ENCODE assay signal across 25 cellular contexts in genomic region chr6:46583711-46584110, GRCh38.
DNase-seq lines count a peak whose midpoint lies in the region; ATAC-seq and TF ChIP-seq lines count a peak whose summit lies in the region.
"Had no signal": no experiment of that assay in that cellular context is flagged by ENCODE, and none has a peak within 500 bp of the region (broad histone marks: within the 10 kb centered on the region; RNA-seq: fewer than 3 reads in every experiment).

No MANE protein-coding gene starts in this region.

- H3K4me1 Mint-ChIP-seq in activated T-helper 1 cell treated with anti-CD3 and anti-CD28 coated beads, Interleukin-12 subunit alpha, Interleukin-12 subunit beta, Interleukin-2, Interleukin-4 antibody, amounts not matched to agents 30 ng/mL and 10 ng/mL and 1 ng/mL, durations not matched to agents 14 hours and 24 hours and 36 hours (ENCODE audit: low read depth) = no peaks in the 10 kb centered on the region
- H3K4me1 Mint-ChIP-seq in activated CD4-positive, alpha-beta T cell treated with anti-CD3 and anti-CD28 coated beads for 36 hours = no peaks in the 10 kb centered on the region
- H3K4me1 Mint-ChIP-seq: activated T-helper 17 cell treated with anti-CD3 and anti-CD28 coated beads, Interleukin-2, amount 50 U/mL, for 72 hours; naive thymus-derived CD8-positive, alpha-beta T cell; stimulated activated naive B cell treated with anti-CD40 and anti-IgM and Interleukin-4, amounts not matched to agents 10 μg/mL and 1 μg/mL and 100 μg/mL, for 72 hours; T-helper 17 cell had no signal

- H3K4me3 ChIP-seq in MG63 (no peak overlapping the region), esophagus squamous epithelium (no peak overlapping the region), osteoblast (ENCODE audit: insufficient read depth, low read length) (no peak overlapping the region), thoracic aorta (no peak overlapping the region)

- peaks cover 2% of the 10 kb centered on the region for H3K27me3 Mint-ChIP-seq in activated T-helper 1 cell treated with anti-CD3 and anti-CD28 coated beads, Interleukin-12 subunit alpha, Interleukin-12 subunit beta, Interleukin-2, Interleukin-4 antibody, amounts not matched to agents 30 ng/mL and 10 ng/mL and 1 ng/mL, durations not matched to agents 14 hours and 24 hours and 36 hours (ENCODE audit: insufficient read depth)
- peaks cover 8% of the 10 kb centered on the region for H3K27me3 Mint-ChIP-seq in activated CD4-positive, alpha-beta T cell treated with anti-CD3 and anti-CD28 coated beads for 36 hours

- H3K9me3 Mint-ChIP-seq in activated T-helper 1 cell treated with anti-CD3 and anti-CD28 coated beads, Interleukin-12 subunit alpha, Interleukin-12 subunit beta, Interleukin-2, Interleukin-4 antibody, amounts not matched to agents 30 ng/mL and 10 ng/mL and 1 ng/mL, durations not matched to agents 14 hours and 24 hours and 36 hours = no peaks in the 10 kb centered on the region
- H3K9me3 Mint-ChIP-seq in activated CD4-positive, alpha-beta T cell treated with anti-CD3 and anti-CD28 coated beads for 36 hours (ENCODE audit: low read depth) = no peaks in the 10 kb centered on the region
- H3K9me3 Mint-ChIP-seq: activated CD8-positive, alpha-beta T cell treated with anti-CD3 and anti-CD28 coated beads for 36 hours; activated T-helper 17 cell treated with anti-CD3 and anti-CD28 coated beads, Interleukin-2, amount 50 U/mL, for 72 hours; CD4-positive, alpha-beta T cell; naive thymus-derived CD8-positive, alpha-beta T cell; stimulated activated naive B cell treated with anti-CD40 and anti-IgM and Interleukin-4, amounts not matched to agents 10 μg/mL and 1 μg/mL and 100 μg/mL, for 72 hours had no signal

- H3K4me1 ChIP-seq in esophagus squamous epithelium (peaks cover 0 to 5% (median 0%) of the 10 kb centered on the region in 3 donors), osteoblast (ENCODE audit: insufficient read depth, low read length) (no peaks in the 10 kb centered on the region), thoracic aorta (ENCODE audit: control insufficient read depth in 1 of 2, low read depth in 2 of 2) (peaks cover 26 to 39% of the 10 kb centered on the region in 2 donors)

- ATAC-seq in thoracic aorta (ENCODE audit: insufficient number of reproducible peaks, low FRiP score, low read depth) = peak; percentile 44
- ATAC-seq in activated CD4-positive, alpha-beta T cell treated with anti-CD3 and anti-CD28 coated beads for 36 hours = no peak
- ATAC-seq: activated CD8-positive, alpha-beta T cell treated with anti-CD3 and anti-CD28 coated beads for 36 hours; activated T-helper 17 cell treated with anti-CD3 and anti-CD28 coated beads, Interleukin-2, amount 50 U/mL, for 72 hours; naive thymus-derived CD8-positive, alpha-beta T cell; stimulated activated naive B cell treated with anti-CD40 and anti-IgM and Interleukin-4, amounts not matched to agents 10 μg/mL and 1 μg/mL and 100 μg/mL, for 72 hours; T-helper 17 cell had no signal

- H3K4me2 ChIP-seq in osteoblast (ENCODE audit: insufficient read depth, low read length) = no peak overlapping the region
- H3K4me2 ChIP-seq: SK-N-SH had no signal

- H3K27me3 ChIP-seq in MG63 (no peaks in the 10 kb centered on the region), esophagus squamous epithelium (no peaks in the 10 kb centered on the region), osteoblast (ENCODE audit: insufficient read depth, low read length) (no peaks in the 10 kb centered on the region), thoracic aorta (replicated peaks; ENCODE audit: insufficient read depth) (no peaks in the 10 kb centered on the region)
- H3K27me3 ChIP-seq: brain microvascular endothelial cell had no signal

- CTCF ChIA-PET in activated CD4-positive, alpha-beta T cell treated with anti-CD3 and anti-CD28 coated beads for 36 hours (lab: Charles Lee) = no interaction called here

- WGBS in esophagus squamous epithelium, 2 donors = 64 to 71% methylated on average over 5 of the region's 5 CpGs

- H3K79me2 ChIP-seq in osteoblast (ENCODE audit: insufficient read depth, low read length) = no peaks in the 10 kb centered on the region

- DNase-seq in MG63 (peak; percentile 6), esophagus squamous epithelium (lab: John Stamatoyannopoulos, UW) (no peak), osteoblast (ENCODE audit: insufficient read length, low spot score, missing footprints) (no peak), thoracic aorta (ENCODE audit: low spot score) (no peak), T-helper 1 cell (no peak), SKM-1 treated with dmso at 0.1 percent for 144 hours (lab: John Stamatoyannopoulos, UW; ENCODE audit: unreplicated experiment) (no peak)
- no peak for DNase-seq in activated T-helper 1 cell treated with anti-CD3 and anti-CD28 coated beads, Interleukin-12 subunit alpha, Interleukin-12 subunit beta, Interleukin-2, Interleukin-4 antibody, amounts not matched to agents 30 ng/mL and 10 ng/mL and 1 ng/mL, durations not matched to agents 14 hours and 24 hours and 36 hours (ENCODE audit: low spot score)
- DNase-seq in activated CD4-positive, alpha-beta T cell treated with anti-CD3 and anti-CD28 coated beads for 36 hours = no peak
- DNase-seq: activated CD4-positive, alpha-beta T cell treated with anti-CD3 and anti-CD28 coated beads for 1 hour; activated CD8-positive, alpha-beta T cell treated with anti-CD3 and anti-CD28 coated beads for 36 hours; activated naive CD4-positive, alpha-beta T cell treated with anti-CD3 and anti-CD28 coated beads, Interleukin-2, amount 50 U/mL, for 16 hours; brain microvascular endothelial cell; CD4-positive, alpha-beta T cell; glutamatergic neuron; KG1; kidney; naive thymus-derived CD8-positive, alpha-beta T cell; NCI-H1417 treated with DMSO at 0.1 percent for 48 hours; NCI-H2029 treated with DMSO at 0.1 percent for 48 hours; OCI-M1; SK-N-SH; stimulated activated naive B cell treated with anti-CD40 and anti-IgM and Interleukin-4, amounts not matched to agents 10 μg/mL and 1 μg/mL and 100 μg/mL, for 72 hours; T-helper 17 cell had no signal

- TF ChIP-seq CTCF in esophagus squamous epithelium (IDR thresholded peaks at IDR 0.05) (no peak), osteoblast (IDR thresholded peaks at IDR 0.05; ENCODE audit: extremely low read depth, low read depth, low read length) (no peak), thoracic aorta (IDR thresholded peaks at IDR 0.05) (no peak)

- no peaks in the 10 kb centered on the region for H4K20me1 ChIP-seq in osteoblast (ENCODE audit: insufficient read depth, low read length)

- H3K36me3 ChIP-seq in MG63 (no peaks in the 10 kb centered on the region), esophagus squamous epithelium (no peaks in the 10 kb centered on the region), osteoblast (ENCODE audit: insufficient read depth, low read length) (no peaks in the 10 kb centered on the region), thoracic aorta (no peaks in the 10 kb centered on the region)
- H3K36me3 ChIP-seq: brain microvascular endothelial cell had no signal

- no peaks in the 10 kb centered on the region for H3K36me3 Mint-ChIP-seq in activated T-helper 1 cell treated with anti-CD3 and anti-CD28 coated beads, Interleukin-12 subunit alpha, Interleukin-12 subunit beta, Interleukin-2, Interleukin-4 antibody, amounts not matched to agents 30 ng/mL and 10 ng/mL and 1 ng/mL, durations not matched to agents 14 hours and 24 hours and 36 hours (ENCODE audit: low read depth)
- no peaks in the 10 kb centered on the region for H3K36me3 Mint-ChIP-seq in activated CD4-positive, alpha-beta T cell treated with anti-CD3 and anti-CD28 coated beads for 36 hours (ENCODE audit: low read depth)
- H3K36me3 Mint-ChIP-seq: naive thymus-derived CD8-positive, alpha-beta T cell; stimulated activated naive B cell treated with anti-CD40 and anti-IgM and Interleukin-4, amounts not matched to agents 10 μg/mL and 1 μg/mL and 100 μg/mL, for 72 hours had no signal

- H2AFZ ChIP-seq in osteoblast (ENCODE audit: low read length) = peak overlapping the region; percentile 27

- peak overlapping the region in 3 of 4 donors; percentile 11 to 68 (median 54) for H3K27ac ChIP-seq in esophagus squamous epithelium
- no peak overlapping the region for H3K27ac ChIP-seq in osteoblast (ENCODE audit: low read depth, low read length)
- peak overlapping the region; percentile 35 to 70 for H3K27ac ChIP-seq in thoracic aorta
- H3K27ac ChIP-seq: brain microvascular endothelial cell, HL-60 had no signal

- POLR2A ChIA-PET in activated CD4-positive, alpha-beta T cell treated with anti-CD3 and anti-CD28 coated beads for 36 hours (lab: Charles Lee) = no interaction called here

- H3K4me3 Mint-ChIP-seq in activated T-helper 1 cell treated with anti-CD3 and anti-CD28 coated beads, Interleukin-12 subunit alpha, Interleukin-12 subunit beta, Interleukin-2, Interleukin-4 antibody, amounts not matched to agents 30 ng/mL and 10 ng/mL and 1 ng/mL, durations not matched to agents 14 hours and 24 hours and 36 hours = no peak overlapping the region
- no peak overlapping the region for H3K4me3 Mint-ChIP-seq in activated CD4-positive, alpha-beta T cell treated with anti-CD3 and anti-CD28 coated beads for 36 hours
- H3K4me3 Mint-ChIP-seq: activated CD8-positive, alpha-beta T cell treated with anti-CD3 and anti-CD28 coated beads for 36 hours; activated T-helper 17 cell treated with anti-CD3 and anti-CD28 coated beads, Interleukin-2, amount 50 U/mL, for 72 hours; CD4-positive, alpha-beta T cell; naive thymus-derived CD8-positive, alpha-beta T cell; stimulated activated naive B cell treated with anti-CD40 and anti-IgM and Interleukin-4, amounts not matched to agents 10 μg/mL and 1 μg/mL and 100 μg/mL, for 72 hours; T-helper 17 cell had no signal

- H3K9me3 ChIP-seq in MG63 (no peaks in the 10 kb centered on the region), esophagus squamous epithelium (no peaks in the 10 kb centered on the region), osteoblast (ENCODE audit: low read depth, low read length) (no peaks in the 10 kb centered on the region), thoracic aorta (no peaks in the 10 kb centered on the region)
- H3K9me3 ChIP-seq: SK-N-SH had no signal

- H3K27ac Mint-ChIP-seq in activated T-helper 1 cell treated with anti-CD3 and anti-CD28 coated beads, Interleukin-12 subunit alpha, Interleukin-12 subunit beta, Interleukin-2, Interleukin-4 antibody, amounts not matched to agents 30 ng/mL and 10 ng/mL and 1 ng/mL, durations not matched to agents 14 hours and 24 hours and 36 hours = no peak overlapping the region
- H3K27ac Mint-ChIP-seq in activated CD4-positive, alpha-beta T cell treated with anti-CD3 and anti-CD28 coated beads for 36 hours = no peak overlapping the region
- H3K27ac Mint-ChIP-seq: activated CD8-positive, alpha-beta T cell treated with anti-CD3 and anti-CD28 coated beads for 36 hours; activated T-helper 17 cell treated with anti-CD3 and anti-CD28 coated beads, Interleukin-2, amount 50 U/mL, for 72 hours; CD4-positive, alpha-beta T cell; naive thymus-derived CD8-positive, alpha-beta T cell; stimulated activated naive B cell treated with anti-CD40 and anti-IgM and Interleukin-4, amounts not matched to agents 10 μg/mL and 1 μg/mL and 100 μg/mL, for 72 hours; T-helper 17 cell had no signal

- intact Hi-C loops in esophagus squamous epithelium (cut with DNase I) = no loop called here
- intact Hi-C loops in activated T-helper 1 cell treated with anti-CD3 and anti-CD28 coated beads, Interleukin-12 subunit alpha, Interleukin-12 subunit beta, Interleukin-2, Interleukin-4 antibody, amounts not matched to agents 30 ng/mL and 10 ng/mL and 1 ng/mL, durations not matched to agents 14 hours and 24 hours and 36 hours (cut with micrococcal nuclease) = no loop called here
- intact Hi-C loops in activated CD4-positive, alpha-beta T cell treated with anti-CD3 and anti-CD28 coated beads for 36 hours (cut with DNase I, micrococcal nuclease) = no loop called here

- TF ChIP-seq POLR2A in esophagus squamous epithelium (IDR thresholded peaks at IDR 0.05) = no peak
